In genomic region chr16:10942352-10943297, GRCh38 we compare ENCODE assay signal across 8 cellular contexts. TPM values are rescaled to one million over a fixed set of nuclear protein-coding genes. Genes with fewer than 3 reads are reported as not detected.
DNase-seq lines count a peak whose midpoint lies in the region; TF ChIP-seq lines count a peak whose summit lies in the region.

Gene DEXI (minus strand): TSS chr16:10942468. CDS start chr16:10942005, 463 bp downstream.

- peak; percentile 100 for DNase-seq in H7
- peak; percentile 95 for DNase-seq in MG63
- DNase-seq in SJSA1 (ENCODE audit: low read depth in 1 of 2, low spot score in 2 of 2) = peak; percentile 91 to 92
- DNase-seq in activated naive CD4-positive, alpha-beta T cell (lab: John Stamatoyannopoulos, UW) = peak; percentile 87 to 95 (median 88)
- peak; percentile 88 for DNase-seq in foreskin melanocyte
- peak; percentile 65 to 98 (median 93) for DNase-seq in substantia nigra (lab: John Stamatoyannopoulos, UW)

- H3K27ac ChIP-seq in SJSA1 = no peak within 1 kb of the TSS
- H3K27ac ChIP-seq in neutrophil = peak within 1 kb of the TSS; percentile 50
- peak within 1 kb of the TSS; percentile 66 for H3K27ac ChIP-seq in substantia nigra (ENCODE audit: low read depth, low read length, poor library complexity, severe bottlenecking)

- H3K36me3 ChIP-seq in ES-I3 (ENCODE audit: insufficient read depth, low read length) (no peaks in the 10 kb centered on the region), H7 (replicated peaks; ENCODE audit: control insufficient read depth, insufficient read depth, low read length) (peaks cover 4% of the 10 kb centered on the region), MG63 (peaks cover 22% of the 10 kb centered on the region), SJSA1 (peaks cover 11% of the 10 kb centered on the region; the same call in 1 of the 2 replicates), neutrophil (no peaks in the 10 kb centered on the region)

- no peaks in the 10 kb centered on the region for H3K27me3 ChIP-seq in H7 (ENCODE audit: control insufficient read depth, insufficient read depth, low read length)
- no peaks in the 10 kb centered on the region for H3K27me3 ChIP-seq in MG63
- H3K27me3 ChIP-seq in SJSA1 (replicated peaks) = no peaks in the 10 kb centered on the region
- H3K27me3 ChIP-seq in neutrophil = peaks cover 6% of the 10 kb centered on the region

- peak; percentile 46 for TF ChIP-seq CTCF in neutrophil (IDR thresholded peaks at IDR 0.05)

- H3K4me1 ChIP-seq in ES-I3 (ENCODE audit: insufficient read depth, low read length) (peaks cover 27% of the 10 kb centered on the region), SJSA1 (replicated peaks) (peaks cover 22% of the 10 kb centered on the region), neutrophil (ENCODE audit: control insufficient read depth in 1 of 2, insufficient read depth in 1 of 2, low read depth in 1 of 2, low read length in 1 of 2) (peaks cover 63 to 83% of the 10 kb centered on the region in 2 experiments)

- H3K9me3 ChIP-seq in ES-I3 (ENCODE audit: control insufficient read depth, insufficient read depth, low read length) (no peaks in the 10 kb centered on the region), MG63 (no peaks in the 10 kb centered on the region), SJSA1 (replicated peaks) (no peaks in the 10 kb centered on the region), neutrophil (no peaks in the 10 kb centered on the region)

- H3K4me3 ChIP-seq in H7 (ENCODE audit: insufficient read depth, low read depth, low read length) (peak within 1 kb of the TSS; percentile 68), MG63 (peak within 1 kb of the TSS; percentile 73), SJSA1 (peak within 1 kb of the TSS; percentile 51), neutrophil (ENCODE audit: low read depth in 1 of 2, low read length in 1 of 2) (peak within 1 kb of the TSS; percentile 76 to 84)

- peak within 1 kb of the TSS; percentile 76 for H3K9ac ChIP-seq in ES-I3 (ENCODE audit: low read depth, low read length)

RNA-seq across cellular contexts. Expression of gene DEXI, which starts in this region (rescaled TPM):
- 55.9 and 63.1 TPM in 2 replicates for total RNA-seq in H7 (2014; rRNA removed; shearing (Covaris generic))
- total RNA-seq in MG63 (2014; rRNA removed; shearing (Covaris generic); ENCODE audit: low replicate concordance) = 64.1 and 87.2 TPM in 2 replicates
- total RNA-seq in SJSA1 (2014; rRNA removed; shearing (Covaris generic)) = 43.5 and 48.5 TPM in 2 replicates
